Comparison of ENCODE assay signal across 10 cellular contexts in the genomic region with DNA sequence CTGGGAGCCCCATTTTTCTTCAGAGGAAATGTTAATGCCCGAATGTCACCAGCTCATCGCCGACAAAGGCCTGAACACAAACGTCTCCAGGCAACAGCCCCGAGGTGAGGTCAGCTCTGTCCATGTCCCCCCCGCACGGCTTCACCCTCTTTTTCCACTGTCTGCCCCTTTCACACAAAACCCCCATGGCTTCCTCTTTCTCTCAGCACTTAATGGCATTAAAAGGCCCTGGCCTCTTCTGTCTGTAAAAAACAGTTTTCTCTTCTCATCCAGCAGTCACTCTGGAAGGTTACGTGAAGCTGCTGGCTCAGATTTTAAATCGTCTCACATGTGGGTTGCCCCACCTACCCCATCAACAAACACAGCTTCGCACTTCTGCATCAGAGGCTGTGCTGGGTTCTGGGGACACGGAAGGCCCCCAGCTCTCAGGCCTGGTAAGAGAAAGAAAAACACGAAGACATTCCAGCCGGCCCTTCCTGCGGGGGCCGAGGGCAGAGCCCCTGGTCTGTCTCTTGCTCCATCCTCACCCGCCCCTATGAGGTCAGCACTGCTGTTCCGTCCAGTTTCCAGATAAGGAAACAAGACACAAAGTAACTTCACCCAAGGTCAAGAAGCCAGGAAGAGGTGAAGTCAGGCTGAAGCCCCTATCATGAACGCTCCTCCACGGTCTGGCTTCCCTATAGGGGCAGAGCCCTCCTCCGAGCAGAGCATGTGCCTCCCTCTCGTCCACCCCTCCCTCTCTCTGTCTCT.
DNase-seq lines count a peak whose midpoint lies in the region; ATAC-seq and TF ChIP-seq lines count a peak whose summit lies in the region.
"Had no signal": no experiment of that assay in that cellular context is flagged by ENCODE, and none has a peak within 500 bp of the region (broad histone marks: within the 10 kb centered on the region; RNA-seq: fewer than 3 reads in every experiment).

No MANE protein-coding gene starts in this region.

- no peaks in the 10 kb centered on the region for H3K36me3 ChIP-seq in muscle layer of duodenum (ENCODE audit: control insufficient read depth in 1 of 2, insufficient read depth in 2 of 2, low read length in 2 of 2)
- no peaks in the 10 kb centered on the region for H3K36me3 ChIP-seq in upper lobe of right lung
- H3K36me3 ChIP-seq: BE2C had no signal

- peak overlapping the region; percentile 42 for H3K27ac ChIP-seq in muscle layer of duodenum (ENCODE audit: low read length)
- H3K27ac ChIP-seq in upper lobe of right lung = peak overlapping the region; percentile 81

- no peak overlapping the region for H3K4me3 ChIP-seq in muscle layer of duodenum (ENCODE audit: low read depth in 1 of 2, low read length in 2 of 2)
- no peak overlapping the region for H3K4me3 ChIP-seq in upper lobe of right lung

- H3K4me3 Mint-ChIP-seq in activated naive CD4-positive, alpha-beta T cell treated with anti-CD3 and anti-CD28 coated beads, Interleukin-2, amount 50 U/mL, for 24 hours = no peak overlapping the region
- peak overlapping the region; percentile 57 to 74 for H3K4me3 Mint-ChIP-seq in effector memory CD8-positive, alpha-beta T cell

- no peaks in the 10 kb centered on the region for H3K27me3 Mint-ChIP-seq in activated naive CD4-positive, alpha-beta T cell treated with anti-CD3 and anti-CD28 coated beads, Interleukin-2, amount 50 U/mL, for 24 hours
- H3K27me3 Mint-ChIP-seq in effector memory CD8-positive, alpha-beta T cell = no peaks in the 10 kb centered on the region

- H3K27me3 ChIP-seq in muscle layer of duodenum (ENCODE audit: low read depth, low read length) = no peaks in the 10 kb centered on the region
- no peaks in the 10 kb centered on the region for H3K27me3 ChIP-seq in upper lobe of right lung
- H3K27me3 ChIP-seq: BE2C had no signal

- peak; percentile 72 for ATAC-seq in effector memory CD8-positive, alpha-beta T cell (replicated peaks)
- ATAC-seq in upper lobe of right lung = peak; percentile 71

- no peaks in the 10 kb centered on the region for H3K9me3 Mint-ChIP-seq in activated naive CD4-positive, alpha-beta T cell treated with anti-CD3 and anti-CD28 coated beads, Interleukin-2, amount 50 U/mL, for 24 hours
- peaks cover 0 to 8% of the 10 kb centered on the region in 2 donors for H3K9me3 Mint-ChIP-seq in effector memory CD8-positive, alpha-beta T cell

- intact Hi-C loops in upper lobe of right lung (cut with DNase I) = no loop called here

- peak overlapping the region; percentile 71 for H3K27ac Mint-ChIP-seq in activated naive CD4-positive, alpha-beta T cell treated with anti-CD3 and anti-CD28 coated beads, Interleukin-2, amount 50 U/mL, for 24 hours
- H3K27ac Mint-ChIP-seq in effector memory CD8-positive, alpha-beta T cell = peak overlapping the region; percentile 93 to 95

- H3K36me3 Mint-ChIP-seq in activated naive CD4-positive, alpha-beta T cell treated with anti-CD3 and anti-CD28 coated beads, Interleukin-2, amount 50 U/mL, for 24 hours = peaks cover 16% of the 10 kb centered on the region
- peaks cover 21% of the 10 kb centered on the region for H3K36me3 Mint-ChIP-seq in effector memory CD8-positive, alpha-beta T cell (ENCODE audit: insufficient read depth)

- H3K9me3 ChIP-seq in muscle layer of duodenum (ENCODE audit: control insufficient read depth in 1 of 2, low read length in 2 of 2) = no peaks in the 10 kb centered on the region
- no peaks in the 10 kb centered on the region for H3K9me3 ChIP-seq in upper lobe of right lung
- H3K9me3 ChIP-seq: BE2C had no signal

- DNase-seq in activated naive CD4-positive, alpha-beta T cell treated with anti-CD3 and anti-CD28 coated beads, Interleukin-2, amount 50 U/mL, for 16 hours = no peak
- DNase-seq in effector memory CD8-positive, alpha-beta T cell = no peak
- DNase-seq in upper lobe of right lung (peak; percentile 49), occipital lobe (lab: John Stamatoyannopoulos, UW) (no peak), 8988T (no peak), DMS153 (lab: John Stamatoyannopoulos, UW) (no peak)
- DNase-seq: activated CD4-positive, alpha-beta T cell treated with anti-CD3 and anti-CD28 coated beads, Interleukin-2, amount 50 U/mL, for 1 hour; BE2C had no signal

- H3K4me1 ChIP-seq in muscle layer of duodenum (ENCODE audit: control insufficient read depth in 1 of 2, insufficient read depth in 2 of 2, low read length in 2 of 2) = peaks cover 6 to 13% of the 10 kb centered on the region in 2 donors
- peaks cover 16% of the 10 kb centered on the region for H3K4me1 ChIP-seq in upper lobe of right lung
- H3K4me1 ChIP-seq: BE2C had no signal

- TF ChIP-seq CTCF in upper lobe of right lung (IDR thresholded peaks at IDR 0.05) = no peak

- H3K4me1 Mint-ChIP-seq in activated naive CD4-positive, alpha-beta T cell treated with anti-CD3 and anti-CD28 coated beads, Interleukin-2, amount 50 U/mL, for 24 hours = peaks cover 52% of the 10 kb centered on the region
- peaks cover 19 to 37% of the 10 kb centered on the region in 2 donors for H3K4me1 Mint-ChIP-seq in effector memory CD8-positive, alpha-beta T cell (ENCODE audit: low read depth in 2 of 2)
